In the genomic region with DNA sequence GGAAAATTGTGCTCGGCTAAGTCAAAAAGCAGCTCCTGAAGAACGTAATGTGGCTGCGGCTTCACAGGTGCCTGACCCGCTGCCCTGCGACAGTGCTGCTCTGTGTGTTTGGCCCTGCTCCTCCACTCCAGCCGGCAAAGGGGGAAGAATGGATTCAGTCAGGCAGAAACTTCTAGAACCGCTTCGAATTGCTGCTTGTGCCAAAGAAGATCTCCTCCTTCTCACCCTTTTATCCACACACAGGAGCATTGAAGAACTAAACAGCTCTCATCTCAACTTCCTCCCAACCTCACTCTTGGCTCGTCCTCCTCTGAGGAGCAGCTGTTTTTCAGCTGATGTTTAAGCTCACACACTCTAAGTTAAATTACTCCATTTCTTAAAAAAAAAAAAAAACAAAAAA, we compare ENCODE assay signal across 16 cellular contexts.
"Had no signal": no experiment of that assay in that cellular context is flagged by ENCODE, and none has a peak within 500 bp of the region (broad histone marks: within the 10 kb centered on the region; RNA-seq: fewer than 3 reads in every experiment).

No MANE protein-coding gene starts in this region.

- H3K27ac ChIP-seq: gastrocnemius medialis, SJCRH30, spleen, thoracic aorta had no signal

- H3K27me3 Mint-ChIP-seq: activated B cell treated with CpG ODN at 0.5 μM for 24 hours; activated naive CD8-positive, alpha-beta T cell; effector memory CD8-positive, alpha-beta T cell had no signal

- H3K4me3 ChIP-seq: gastrocnemius medialis, SJCRH30, spleen, thoracic aorta had no signal

- H3K27me3 ChIP-seq: gastrocnemius medialis, spleen had no signal

- ATAC-seq: activated CD8-positive, alpha-beta T cell treated with anti-CD3 and anti-CD28 coated beads, Interleukin-2, amount 10 ng/mL, durations not matched to agents 7 days and 5 days; activated T-cell treated with anti-CD3 and anti-CD28 coated beads, Interleukin-2, amount 50 U/mL, for 72 hours; effector memory CD8-positive, alpha-beta T cell; gastrocnemius medialis had no signal

- H3K9me3 Mint-ChIP-seq: activated B cell treated with CpG ODN at 0.5 μM for 24 hours had no signal

- H3K4me1 Mint-ChIP-seq: activated B cell treated with CpG ODN at 0.5 μM for 24 hours had no signal

- H3K4me1 ChIP-seq: gastrocnemius medialis, SJCRH30, spleen had no signal

- H3K27ac Mint-ChIP-seq: activated B cell treated with CpG ODN at 0.5 μM for 24 hours; activated CD8-positive, alpha-beta T cell treated with anti-CD3 and anti-CD28 coated beads, Interleukin-2, amount 10 ng/mL, durations not matched to agents 7 days and 5 days; activated naive CD8-positive, alpha-beta T cell; activated T-cell treated with anti-CD3 and anti-CD28 coated beads, Interleukin-2, amount 50 U/mL, for 72 hours; effector memory CD8-positive, alpha-beta T cell had no signal

- H3K36me3 ChIP-seq: gastrocnemius medialis, SJCRH30, spleen, thoracic aorta had no signal

- H3K36me3 Mint-ChIP-seq: activated naive CD8-positive, alpha-beta T cell had no signal

- H3K4me3 Mint-ChIP-seq: activated B cell treated with CpG ODN at 0.5 μM for 24 hours; activated CD8-positive, alpha-beta T cell treated with anti-CD3 and anti-CD28 coated beads, Interleukin-2, amount 10 ng/mL, durations not matched to agents 7 days and 5 days; activated naive CD8-positive, alpha-beta T cell; activated T-cell treated with anti-CD3 and anti-CD28 coated beads, Interleukin-2, amount 50 U/mL, for 72 hours; effector memory CD8-positive, alpha-beta T cell had no signal

- H3K9me3 ChIP-seq: gastrocnemius medialis, SJCRH30, thoracic aorta had no signal

- DNase-seq: activated B cell treated with CpG ODN at 0.5 μM for 24 hours; activated CD4-positive, alpha-beta T cell treated with anti-CD3 and anti-CD28 coated beads for 48 hours; activated CD8-positive, alpha-beta memory T cell treated with anti-CD3 and anti-CD28 coated beads, Interleukin-2, amount 50 U/mL, for 48 hours; activated CD8-positive, alpha-beta T cell treated with anti-CD3 and anti-CD28 coated beads, Interleukin-2, amount 10 ng/mL, durations not matched to agents 7 days and 5 days; activated gamma-delta T cell treated with Interleukin-2 at 50 U/mL for 16 hours; activated T-cell treated with anti-CD3 and anti-CD28 coated beads, Interleukin-2, amount 50 U/mL, for 72 hours; dermis blood vessel endothelial cell; effector memory CD8-positive, alpha-beta T cell; gastrocnemius medialis; islet precursor cell; posterior cingulate gyrus; SJCRH30; spleen; SW 1271 had no signal
